ENCODE assay signal across 15 cellular contexts in genomic region chr4:26887143-26887542, GRCh38. TPM values are rescaled to one million over a fixed set of nuclear protein-coding genes. Genes with fewer than 3 reads are reported as not detected.
A peak's percentile ranks its signal among the peaks of the same experiment; 100 is the strongest.
DNase-seq lines count a peak whose midpoint lies in the region; ATAC-seq and TF ChIP-seq lines count a peak whose summit lies in the region.
"Had no signal": no experiment of that assay in that cellular context is flagged by ENCODE, and none has a peak within 500 bp of the region (broad histone marks: within the 10 kb centered on the region; RNA-seq: fewer than 3 reads in every experiment).

No MANE protein-coding gene starts in this region.

- DNase-seq in left ventricle myocardium inferior, result no peak
- DNase-seq in heart left ventricle, result no peak
- DNase-seq in T-helper 2 cell treated with Interferon-gamma antibody and Interleukin-4, amounts not matched to agents 5 μg/mL and 100 μg/mL, for 36 hours (ENCODE audit: low spot score), result no peak
- no peak for DNase-seq in effector memory CD4-positive, alpha-beta T cell
- no peak for DNase-seq in stimulated activated naive CD8-positive, alpha-beta T cell treated with anti-CD3 and anti-CD28 coated beads, Interleukin-15, amount 100 ng/mL, for 72 hours
- DNase-seq in NCI-H510A treated with DMSO at 0.1 percent for 48 hours (lab: John Stamatoyannopoulos, UW), result no peak
- no peak for DNase-seq in HAP-1 (ENCODE audit: low spot score in 2 of 2)
- DNase-seq in effector CD4-positive, alpha-beta T cell, result no peak
- DNase-seq: activated CD4-positive, alpha-beta T cell treated with anti-CD3 and anti-CD28 coated beads for 48 hours; DMS153; hippocampal formation; SHP77; T1000 had no signal

- H3K36me3 ChIP-seq in left ventricle myocardium inferior, result no peaks in the 10 kb centered on the region
- H3K36me3 ChIP-seq in heart left ventricle, result no peaks in the 10 kb centered on the region
- H3K36me3 ChIP-seq in effector memory CD4-positive, alpha-beta T cell (ENCODE audit: control insufficient read depth, insufficient read depth, low read length), result no peaks in the 10 kb centered on the region
- no peaks in the 10 kb centered on the region for H3K36me3 ChIP-seq in HAP-1 (replicated peaks)

- no peak for ATAC-seq in heart left ventricle
- ATAC-seq in stimulated activated naive CD8-positive, alpha-beta T cell treated with anti-CD3 and anti-CD28 coated beads, Interleukin-15, amount 100 ng/mL, for 72 hours, result no peak
- ATAC-seq: left lobe of liver had no signal

- H3K9me3 Mint-ChIP-seq in T-helper 2 cell treated with Interferon-gamma antibody and Interleukin-4, amounts not matched to agents 5 μg/mL and 100 μg/mL, for 36 hours, result peaks cover 16% of the 10 kb centered on the region
- H3K9me3 Mint-ChIP-seq in stimulated activated naive CD8-positive, alpha-beta T cell treated with anti-CD3 and anti-CD28 coated beads, Interleukin-15, amount 100 ng/mL, for 72 hours, result peaks cover 5 to 10% of the 10 kb centered on the region in 2 donors

- no peaks in the 10 kb centered on the region for H3K27me3 ChIP-seq in left ventricle myocardium inferior (ENCODE audit: low read depth)
- H3K27me3 ChIP-seq in heart left ventricle, result no peaks in the 10 kb centered on the region
- H3K27me3 ChIP-seq in effector memory CD4-positive, alpha-beta T cell (replicated peaks; ENCODE audit: control insufficient read depth, insufficient read depth, low read length, poor library complexity, severe bottlenecking), result no peaks in the 10 kb centered on the region
- H3K27me3 ChIP-seq in HAP-1 (ENCODE audit: low read depth), result no peaks in the 10 kb centered on the region

- 39 to 55% (median 48%) methylated on average over 3 of the region's 3 CpGs for whole genome bisulfite sequencing in heart left ventricle, 4 donors

- no peak for TF ChIP-seq POLR2A in heart left ventricle (IDR thresholded peaks at IDR 0.05)

- H3K4me3 ChIP-seq in left ventricle myocardium inferior, result no peak overlapping the region
- H3K4me3 ChIP-seq in heart left ventricle, result peak overlapping the region in 1 of 12 donors; percentile 39
- peak overlapping the region; percentile 34 for H3K4me3 ChIP-seq in effector memory CD4-positive, alpha-beta T cell (ENCODE audit: insufficient read depth, low read depth, low read length, poor library complexity, severe bottlenecking)
- no peak overlapping the region for H3K4me3 ChIP-seq in HAP-1

- H3K27ac ChIP-seq in left ventricle myocardium inferior (replicated peaks) (peak overlapping the region; percentile 1), heart left ventricle (peak overlapping the region in 1 of 12 donors; percentile 91)
- H3K27ac ChIP-seq in effector memory CD4-positive, alpha-beta T cell (ENCODE audit: insufficient read depth, low read length, poor library complexity, severe bottlenecking), result peak overlapping the region; percentile 82
- H3K27ac ChIP-seq: KMS-11 had no signal

- TF ChIP-seq CTCF in left ventricle myocardium inferior (IDR thresholded peaks at IDR 0.05; ENCODE audit: borderline replicate concordance), result no peak
- TF ChIP-seq CTCF in heart left ventricle (IDR thresholded peaks at IDR 0.05), result no peak

- H3K4me3 Mint-ChIP-seq in T-helper 2 cell treated with Interferon-gamma antibody and Interleukin-4, amounts not matched to agents 5 μg/mL and 100 μg/mL, for 36 hours, result peak overlapping the region; percentile 83
- H3K4me3 Mint-ChIP-seq in stimulated activated naive CD8-positive, alpha-beta T cell treated with anti-CD3 and anti-CD28 coated beads, Interleukin-15, amount 100 ng/mL, for 72 hours, result peak overlapping the region; percentile 77 to 91

- peaks cover 74% of the 10 kb centered on the region for H3K4me1 Mint-ChIP-seq in T-helper 2 cell treated with Interferon-gamma antibody and Interleukin-4, amounts not matched to agents 5 μg/mL and 100 μg/mL, for 36 hours (ENCODE audit: low read depth)
- peaks cover 62% of the 10 kb centered on the region for H3K4me1 Mint-ChIP-seq in stimulated activated naive CD8-positive, alpha-beta T cell treated with anti-CD3 and anti-CD28 coated beads, Interleukin-15, amount 100 ng/mL, for 72 hours

- intact Hi-C loops in left ventricle myocardium inferior (cut with micrococcal nuclease), result no loop called here
- intact Hi-C loops in heart left ventricle (cut with DNase I), result no loop called here

- H3K36me3 Mint-ChIP-seq in T-helper 2 cell treated with Interferon-gamma antibody and Interleukin-4, amounts not matched to agents 5 μg/mL and 100 μg/mL, for 36 hours (ENCODE audit: low read depth), result peaks cover 15% of the 10 kb centered on the region

- H3K4me1 ChIP-seq in left ventricle myocardium inferior (peaks cover 37% of the 10 kb centered on the region), heart left ventricle (peaks cover 0 to 54% (median 3%) of the 10 kb centered on the region in 12 donors), HAP-1 (peaks cover 8% of the 10 kb centered on the region)
- H3K4me1 ChIP-seq in effector memory CD4-positive, alpha-beta T cell (ENCODE audit: control insufficient read depth, insufficient read depth, low read length, poor library complexity, severe bottlenecking), result peaks cover 26% of the 10 kb centered on the region

- no peaks in the 10 kb centered on the region for H3K9me3 ChIP-seq in left ventricle myocardium inferior (replicated peaks)
- H3K9me3 ChIP-seq in heart left ventricle, result no peaks in the 10 kb centered on the region
- no peaks in the 10 kb centered on the region for H3K9me3 ChIP-seq in effector memory CD4-positive, alpha-beta T cell (ENCODE audit: control insufficient read depth, low read length)
- H3K9me3 ChIP-seq in HAP-1, result no peaks in the 10 kb centered on the region

- in situ Hi-C loops in HAP-1 (cut with MboI; ENCODE audit: low sequenced_read_pairs), result no loop called here

- peak overlapping the region; percentile 96 for H3K27ac Mint-ChIP-seq in T-helper 2 cell treated with Interferon-gamma antibody and Interleukin-4, amounts not matched to agents 5 μg/mL and 100 μg/mL, for 36 hours
- peak overlapping the region; percentile 49 to 83 for H3K27ac Mint-ChIP-seq in stimulated activated naive CD8-positive, alpha-beta T cell treated with anti-CD3 and anti-CD28 coated beads, Interleukin-15, amount 100 ng/mL, for 72 hours

- H3K27me3 Mint-ChIP-seq in T-helper 2 cell treated with Interferon-gamma antibody and Interleukin-4, amounts not matched to agents 5 μg/mL and 100 μg/mL, for 36 hours (ENCODE audit: low read depth), result no peaks in the 10 kb centered on the region
- no peaks in the 10 kb centered on the region for H3K27me3 Mint-ChIP-seq in stimulated activated naive CD8-positive, alpha-beta T cell treated with anti-CD3 and anti-CD28 coated beads, Interleukin-15, amount 100 ng/mL, for 72 hours

RNA-seq across cellular contexts. Expression of gene STIM2, which starts 26.5 kb away (rescaled TPM):
- total RNA-seq in left ventricle myocardium inferior (12.2 TPM), heart left ventricle (10 to 100 TPM in 4 of 9 donors, 1 to 10 TPM in 5; 7.5 to 17.3 (median 9.9) TPM)
- polyA plus RNA-seq in heart left ventricle, result 1 to 10 TPM; 4.6 to 6.7 TPM
